Comparison of ENCODE assay signal across 20 cellular contexts in genomic region chr11:3104051-3104714, GRCh38. TPM values are rescaled to one million over a fixed set of nuclear protein-coding genes. Genes with fewer than 3 reads are reported as not detected.
A peak's percentile ranks its signal among the peaks of the same experiment; 100 is the strongest.
DNase-seq lines count a peak whose midpoint lies in the region; ATAC-seq and TF ChIP-seq lines count a peak whose summit lies in the region.
"Had no signal": no experiment of that assay in that cellular context is flagged by ENCODE, and none has a peak within 500 bp of the region (broad histone marks: within the 10 kb centered on the region; RNA-seq: fewer than 3 reads in every experiment).

No MANE protein-coding gene starts in this region.

- no TSS peak for BruUV-seq in Panc1 (replicated peaks; lab: Mats Ljungman, UMichigan)

- WGBS in SK-N-SH (ENCODE audit: low lambda C conversion rate), result 92% methylated on average over 6 of the region's 22 CpGs
- WGBS in suprapubic skin, result 96% methylated on average over 18 of the region's 22 CpGs

- POLR2A ChIA-PET in SK-N-SH (lab: Yijun Ruan, JAX) (no interaction called here), Panc1 (lab: Charles Lee) (no interaction called here)

- in situ Hi-C loops in Panc1 (cut with HindIII; ENCODE audit: low pct_unique_long_range_greater_than_20kb, low sequenced_read_pairs), result no loop called here

- no peaks in the 10 kb centered on the region for H3K9me3 ChIP-seq in SK-N-SH
- no peaks in the 10 kb centered on the region for H3K9me3 ChIP-seq in Panc1 (ENCODE audit: control insufficient read depth, insufficient read depth, low read depth, low read length)
- H3K9me3 ChIP-seq in suprapubic skin, result no peaks in the 10 kb centered on the region
- H3K9me3 ChIP-seq: adrenal gland had no signal

- no peaks in the 10 kb centered on the region for H3F3A ChIP-seq in SK-N-SH (replicated peaks; ENCODE audit: insufficient read depth)

- TF ChIP-seq CTCF in SK-N-SH (IDR thresholded peaks at IDR 0.05) (no peak), Panc1 (IDR thresholded peaks at IDR 0.05) (no peak), suprapubic skin (IDR thresholded peaks at IDR 0.05) (no peak)

- intact Hi-C loops in Panc1 (cut with micrococcal nuclease; ENCODE audit: unreplicated experiment), result no loop called here

- H3K27me3 ChIP-seq in SK-N-SH (ENCODE audit: insufficient read depth), result no peaks in the 10 kb centered on the region
- no peaks in the 10 kb centered on the region for H3K27me3 ChIP-seq in Panc1 (ENCODE audit: control insufficient read depth, insufficient read depth, low read length)
- no peaks in the 10 kb centered on the region for H3K27me3 ChIP-seq in suprapubic skin
- H3K27me3 ChIP-seq: adrenal gland had no signal

- TF ChIP-seq RAD21 in SK-N-SH (IDR thresholded peaks at IDR 0.05; ENCODE audit: low read length), result no peak

- no peak overlapping the region for H3K9ac ChIP-seq in SK-N-SH
- H3K9ac ChIP-seq: GM23248 had no signal

- no peaks in the 10 kb centered on the region for H3K79me2 ChIP-seq in SK-N-SH (ENCODE audit: insufficient read depth)

- no peaks in the 10 kb centered on the region for H3K9me2 ChIP-seq in SK-N-SH

- DNase-seq in SK-N-SH (peak; percentile 34), Panc1 (ENCODE audit: low read depth, low spot score) (no peak), left lobe of liver (ENCODE audit: low spot score) (peak; percentile 41), suprapubic skin (ENCODE audit: low spot score in 2 of 2) (peak; percentile 55 to 63), NCI-H2081 (lab: John Stamatoyannopoulos, UW) (no peak), NCI-H187 (lab: John Stamatoyannopoulos, UW) (no peak)
- DNase-seq: activated CD4-positive, alpha-beta T cell treated with anti-CD3 and anti-CD28 coated beads, Interleukin-2, amount 50 U/mL, for 1 hour; activated T-cell treated with anti-CD3 and anti-CD28 coated beads for 4 hours; DMS53; GM23248; NCI-H1105; NCI-H2029 treated with DMSO at 0.1 percent for 48 hours; NCI-H446; PC-3 had no signal

- H3K4me3 ChIP-seq in SK-N-SH (ENCODE audit: low read depth in 2 of 2, low read length in 1 of 2), result no peak overlapping the region
- no peak overlapping the region for H3K4me3 ChIP-seq in Panc1 (ENCODE audit: low read depth in 2 of 2, low read length in 2 of 2)
- H3K4me3 ChIP-seq in suprapubic skin, result no peak overlapping the region
- H3K4me3 ChIP-seq: adrenal gland, GM23248 had no signal

- ATAC-seq in SK-N-SH treated with all-trans-retinoic acid at 6 μM for 48 hours (no peak), Panc1 (peak; percentile 22; the same call in 1 of the 2 replicates), left lobe of liver (no peak), GM21515 (IDR thresholded peaks at IDR 0.05; ENCODE audit: unreplicated experiment) (no peak)
- ATAC-seq: CD8-positive, alpha-beta T cell; PC-3 had no signal

- H3K4me2 ChIP-seq in SK-N-SH, result no peak overlapping the region

- H3K4me1 ChIP-seq in SK-N-SH (ENCODE audit: control insufficient read depth in 1 of 2, insufficient read depth in 2 of 2, low read depth in 1 of 2, low read length in 1 of 2), result no peaks in the 10 kb centered on the region
- peaks cover 4% of the 10 kb centered on the region; the same call in 1 of the 2 replicates for H3K4me1 ChIP-seq in Panc1 (ENCODE audit: control insufficient read depth, insufficient read depth, low read length)
- H3K4me1 ChIP-seq in suprapubic skin, result no peaks in the 10 kb centered on the region
- H3K4me1 ChIP-seq: adrenal gland had no signal

- H3K36me3 ChIP-seq in SK-N-SH (replicated peaks in 1 of 2; ENCODE audit: control insufficient read depth in 1 of 2, insufficient read depth in 2 of 2, low read length in 1 of 2) (no peaks in the 10 kb centered on the region), Panc1 (ENCODE audit: control insufficient read depth, insufficient read depth, low read length) (no peaks in the 10 kb centered on the region), suprapubic skin (peaks cover 82% of the 10 kb centered on the region)

- TF ChIP-seq EP300 in SK-N-SH (IDR thresholded peaks at IDR 0.05; ENCODE audit: borderline replicate concordance in 1 of 2, low read depth in 1 of 2, low read length in 1 of 2) (no peak), suprapubic skin (IDR thresholded peaks at IDR 0.05) (no peak)

- H4K20me1 ChIP-seq in SK-N-SH (ENCODE audit: insufficient read depth), result no peaks in the 10 kb centered on the region

- H2AFZ ChIP-seq in SK-N-SH (ENCODE audit: low read depth), result no peak overlapping the region
- H2AFZ ChIP-seq: GM23248 had no signal

- no peak overlapping the region for H3K27ac ChIP-seq in SK-N-SH (ENCODE audit: low read depth in 2 of 2, low read length in 1 of 2)
- no peak overlapping the region for H3K27ac ChIP-seq in Panc1 (ENCODE audit: low read length)
- H3K27ac ChIP-seq in suprapubic skin, result no peak overlapping the region
- H3K27ac ChIP-seq: 22Rv1, adrenal gland, GM23248, VCaP had no signal

- CTCF ChIA-PET in SK-N-SH (lab: Yijun Ruan, JAX), result interaction anchor here (1.2 to 2.0 kb wide), 3 partner anchors 12 to 113 kb away, joined by 3 to 13 read pairs (median 4); no protein-coding TSS in a partner anchor
- CTCF ChIA-PET in Panc1 (lab: Charles Lee), result no interaction called here

- no peak for TF ChIP-seq POLR2A in suprapubic skin (IDR thresholded peaks at IDR 0.05)

TF ChIP-seq in SK-N-SH, 30 proteins besides CTCF, POLR2A, EP300 and RAD21 (continues in another document):
- TF ChIP-seq MXI1 (IDR thresholded peaks at IDR 0.05; ENCODE audit: low read depth, low read length) (no peak), REST (IDR thresholded peaks at IDR 0.05; ENCODE audit: low read depth, low read length) (no peak), NRF1 (IDR thresholded peaks at IDR 0.05; ENCODE audit: low read depth, low read length) (no peak)

TF ChIP-seq in SK-N-SH treated with all-trans-retinoic acid at 6 μM for 48 hours, 23 proteins besides CTCF, POLR2A, EP300 and RAD21:
- TF ChIP-seq CREB5 (CRISPR knock-in tag; IDR thresholded peaks at IDR 0.05; ENCODE audit: low read depth) (no peak), ISL1 (CRISPR knock-in tag; IDR thresholded peaks at IDR 0.05) (no peak), ARNTL (CRISPR knock-in tag; IDR thresholded peaks at IDR 0.05; ENCODE audit: borderline replicate concordance, low read depth) (no peak), PATZ1 (CRISPR knock-in tag; IDR thresholded peaks at IDR 0.05; ENCODE audit: borderline replicate concordance) (no peak), ESRRG (CRISPR knock-in tag; IDR thresholded peaks at IDR 0.05) (no peak)
TF ChIP-seq in SK-N-SH treated with all-trans-retinoic acid at 6 μM for 48 hours: peak in this region for 0.

RNA-seq across cellular contexts. Expression of gene CARS1, which starts 47.0 kb away (rescaled TPM):
- polyA plus RNA-seq in SK-N-SH (2012; rRNA removed), result 52.1 and 65.2 TPM in 2 replicates
- polyA plus RNA-seq in SK-N-SH (2012; cell fraction: cytosol; rRNA removed), result 44.2 and 44.3 TPM in 2 replicates
- 139 and 179 TPM in 2 replicates for polyA plus RNA-seq in SK-N-SH (2012; cell fraction: nucleus; rRNA removed)
- total RNA-seq in Panc1 (2021; ENCODE audit: unreplicated experiment), result 120 TPM
- polyA plus RNA-seq in Panc1 (2012; ENCODE audit: insufficient read length), result 264 TPM
- 21.0 TPM for total RNA-seq in left lobe of liver
- total RNA-seq in suprapubic skin, result 10 to 100 TPM; 38.1 to 66.5 (median 40.9) TPM

Comparison
In these comparisons a context has a peak if more than half of its experiments do, and no peak if none do; other contexts are left out.
1. DNase-seq: peak in SK-N-SH (single experiment), left lobe of liver (single experiment) and suprapubic skin (2 of 2); none in Panc1 (single experiment), NCI-H2081 (0 of 2) and NCI-H187 (0 of 2).